1 cellular context compared by ENCODE assay signal in genomic region chr9:129886226-129887174, GRCh38.
TF ChIP-seq lines count a peak whose summit lies in the region.

No MANE protein-coding gene starts in this region.

TF ChIP-seq in IMR-90, 13 proteins besides CTCF, POLR2A, EP300 and RAD21 (continued from another document):
- TF ChIP-seq MAZ (IDR thresholded peaks at IDR 0.05; ENCODE audit: borderline replicate concordance, low read depth, low read length) (no peak), MXI1 (IDR thresholded peaks at IDR 0.05; ENCODE audit: borderline replicate concordance, low read depth, low read length) (no peak), CEBPB (IDR thresholded peaks at IDR 0.05; ENCODE audit: low read depth, low read length) (no peak), SMC3 (IDR thresholded peaks at IDR 0.05; ENCODE audit: low read depth, low read length) (no peak), RFX5 (IDR thresholded peaks at IDR 0.05; ENCODE audit: low read depth, low read length) (no peak)
